In genomic region chr1:121214544-121215156, GRCh38 we compare ENCODE assay signal across 1 cellular context. TPM values are rescaled to one million over a fixed set of nuclear protein-coding genes. Genes with fewer than 3 reads are reported as not detected.
"Had no signal": no experiment of that assay in that cellular context is flagged by ENCODE, and none has a peak within 500 bp of the region (broad histone marks: within the 10 kb centered on the region; RNA-seq: fewer than 3 reads in every experiment).

No MANE protein-coding gene starts in this region.

RNA-seq across cellular contexts. Expression of gene FAM72B, which starts 30.5 kb away (rescaled TPM):
- total RNA-seq: ascending aorta had no signal
